In genomic region chr3:66454464-66454859, GRCh38 we compare ENCODE assay signal across 21 cellular contexts. TPM values are rescaled to one million over a fixed set of nuclear protein-coding genes. Genes with fewer than 3 reads are reported as not detected.
DNase-seq lines count a peak whose midpoint lies in the region; ATAC-seq and TF ChIP-seq lines count a peak whose summit lies in the region.
"Had no signal": no experiment of that assay in that cellular context is flagged by ENCODE, and none has a peak within 500 bp of the region (broad histone marks: within the 10 kb centered on the region; RNA-seq: fewer than 3 reads in every experiment).

No MANE protein-coding gene starts in this region.

- no peak for ATAC-seq in GM21576 (IDR thresholded peaks at IDR 0.05; ENCODE audit: unreplicated experiment)
- ATAC-seq: activated naive CD4-positive, alpha-beta T cell treated with anti-CD3 and anti-CD28 coated beads, Interleukin-2, amount 50 U/mL, for 72 hours; activated T-cell treated with anti-CD3 and anti-CD28 coated beads, Interleukin-2, amount 50 U/mL, for 4 hours; stimulated activated memory B cell treated with anti-CD40 and anti-IgM and Interleukin-4, amounts not matched to agents 10 μg/mL and 1 μg/mL and 100 μg/mL, for 72 hours had no signal

- H3K36me3 ChIP-seq in BLaER1 (peaks cover 75% of the 10 kb centered on the region), esophagus muscularis mucosa (peaks cover 0 to 27% (median 3%) of the 10 kb centered on the region in 4 donors), rectal smooth muscle tissue (ENCODE audit: control insufficient read depth, insufficient read depth, low read length) (peaks cover 3% of the 10 kb centered on the region)

- H3K9me3 ChIP-seq in BLaER1 (no peaks in the 10 kb centered on the region), esophagus muscularis mucosa (no peaks in the 10 kb centered on the region)

- peaks cover 97% of the 10 kb centered on the region for H4K20me1 ChIP-seq in BLaER1

- H3K4me1 ChIP-seq in BLaER1 = peaks cover 100% of the 10 kb centered on the region
- H3K4me1 ChIP-seq in esophagus muscularis mucosa = peaks cover 66 to 88% (median 85%) of the 10 kb centered on the region in 4 donors
- H3K4me1 ChIP-seq in rectal smooth muscle tissue (ENCODE audit: control insufficient read depth, insufficient read depth, low read length) = peaks cover 68% of the 10 kb centered on the region

- no peaks in the 10 kb centered on the region for H3K27me3 ChIP-seq in BLaER1
- no peaks in the 10 kb centered on the region for H3K27me3 ChIP-seq in esophagus muscularis mucosa
- H3K27me3 ChIP-seq in rectal smooth muscle tissue (ENCODE audit: control insufficient read depth, insufficient read depth, low read length) = no peaks in the 10 kb centered on the region

- TF ChIP-seq CTCF in esophagus muscularis mucosa (IDR thresholded peaks at IDR 0.05) = no peak

- intact Hi-C loops in esophagus muscularis mucosa (cut with DNase I) = no loop called here

- 57% methylated on average over 8 of the region's 8 CpGs for WGBS in esophagus muscularis mucosa

- no peak for TF ChIP-seq EP300 in esophagus muscularis mucosa (IDR thresholded peaks at IDR 0.05)

- H3K27ac ChIP-seq in BLaER1 = peak overlapping the region; percentile 74
- peak overlapping the region; percentile 68 to 81 (median 80) for H3K27ac ChIP-seq in esophagus muscularis mucosa (replicated peaks in 1 of 4)
- H3K27ac ChIP-seq in rectal smooth muscle tissue (ENCODE audit: low read depth, low read length) = peak overlapping the region; percentile 75

- H3K9ac ChIP-seq in BLaER1 (peak overlapping the region; percentile 52), rectal smooth muscle tissue (ENCODE audit: low read length) (no peak overlapping the region)

- peak; percentile 8 for DNase-seq in MV-4-11 (lab: John Stamatoyannopoulos, UW)
- DNase-seq in esophagus muscularis mucosa (ENCODE audit: extremely low spot score) = no peak
- no peak for DNase-seq in DMS79 treated with DMSO at 0.1 percent for 48 hours (lab: John Stamatoyannopoulos, UW)
- no peak for DNase-seq in NCI-H510A (lab: John Stamatoyannopoulos, UW)
- DNase-seq in stimulated activated CD8-positive, alpha-beta memory T cell treated with anti-CD3 and anti-CD28 coated beads, Interleukin-4, amount 100 ng/mL, for 48 hours = no peak
- DNase-seq: activated CD4-positive, alpha-beta memory T cell treated with anti-CD3 and anti-CD28 coated beads, Interleukin-2, amount 10 ng/mL, durations not matched to agents 7 days and 5 days; activated T-cell treated with anti-CD3 and anti-CD28 coated beads, Interleukin-2, amount 50 U/mL, for 4 hours; CD8-positive, alpha-beta memory T cell; DMS79; H7; IMR-90; NCI-H187; NCI-H526; SHP77; stimulated activated CD4-positive, alpha-beta T cell treated with anti-CD3 and anti-CD28 coated beads, Interleukin-15, amount 100 ng/mL, for 24 hours; T-helper 1 cell had no signal

- no peak for TF ChIP-seq POLR2A in esophagus muscularis mucosa (IDR thresholded peaks at IDR 0.05; ENCODE audit: low read depth)

- H3K4me2 ChIP-seq in BLaER1 = peak overlapping the region; percentile 87

- no peak overlapping the region for H3K4me3 ChIP-seq in BLaER1
- H3K4me3 ChIP-seq in esophagus muscularis mucosa = no peak overlapping the region
- no peak overlapping the region for H3K4me3 ChIP-seq in rectal smooth muscle tissue (ENCODE audit: low read length)

RNA-seq across cellular contexts. Expression of gene LRIG1, which starts 46.4 kb away (rescaled TPM):
- 100 to 1,000 TPM in 3 of 4 donors, 10 to 100 TPM in 1; 95.3 to 136 (median 131) TPM for total RNA-seq in esophagus muscularis mucosa
